Comparison of ENCODE assay signal across 18 cellular contexts in genomic region chr5:178588769-178589168, GRCh38. TPM values are rescaled to one million over a fixed set of nuclear protein-coding genes. Genes with fewer than 3 reads are reported as not detected.
DNase-seq lines count a peak whose midpoint lies in the region; ATAC-seq and TF ChIP-seq lines count a peak whose summit lies in the region.
"Had no signal": no experiment of that assay in that cellular context is flagged by ENCODE, and none has a peak within 500 bp of the region (broad histone marks: within the 10 kb centered on the region; RNA-seq: fewer than 3 reads in every experiment).

No MANE protein-coding gene starts in this region.

- peaks cover 0 to 9% (median 4%) of the 10 kb centered on the region in 4 donors for H3K27me3 ChIP-seq in upper lobe of left lung

- no peak for TF ChIP-seq CTCF in upper lobe of left lung (IDR thresholded peaks at IDR 0.05)

- DNase-seq in stimulated activated naive CD8-positive, alpha-beta T cell treated with anti-CD3 and anti-CD28 coated beads, Interleukin-15, amount 100 ng/mL, for 72 hours: no peak
- no peak for DNase-seq in central memory CD8-positive, alpha-beta T cell (ENCODE audit: low spot score in 2 of 2)
- DNase-seq in memory B cell (ENCODE audit: low spot score in 2 of 2): no peak
- no peak for DNase-seq in head of caudate nucleus
- DNase-seq in UCSD-AML1 (lab: John Stamatoyannopoulos, UW; ENCODE audit: unreplicated experiment): no peak
- no peak for DNase-seq in upper lobe of left lung
- DNase-seq: activated CD4-positive, CD25-positive, alpha-beta regulatory T cell; cortex of kidney; MV-4-11; NCI-H2107; NCI-H774; nucleus accumbens; stimulated activated CD4-positive, alpha-beta T cell treated with anti-CD3 and anti-CD28 coated beads, Interleukin-2, amount 100 ng/mL, for 48 hours; trophoblast cell had no signal

- no peak for TF ChIP-seq EP300 in upper lobe of left lung (IDR thresholded peaks at IDR 0.05)

- no peaks in the 10 kb centered on the region for H3K9me3 Mint-ChIP-seq in stimulated activated naive CD8-positive, alpha-beta T cell treated with anti-CD3 and anti-CD28 coated beads, Interleukin-15, Interleukin-2, amounts not matched to agents 100 ng/mL and 50 ng/mL, for 24 hours
- peaks cover under 1 to 1% of the 10 kb centered on the region in 2 donors for H3K9me3 Mint-ChIP-seq in stimulated activated naive CD8-positive, alpha-beta T cell treated with anti-CD3 and anti-CD28 coated beads, Interleukin-15, amount 100 ng/mL, for 72 hours
- H3K9me3 Mint-ChIP-seq in central memory CD8-positive, alpha-beta T cell: peaks cover under 1% of the 10 kb centered on the region
- H3K9me3 Mint-ChIP-seq in memory B cell: no peaks in the 10 kb centered on the region

- H3K36me3 ChIP-seq in upper lobe of left lung: no peaks in the 10 kb centered on the region

- peaks cover under 1% of the 10 kb centered on the region for H3K36me3 Mint-ChIP-seq in stimulated activated naive CD8-positive, alpha-beta T cell treated with anti-CD3 and anti-CD28 coated beads, Interleukin-15, Interleukin-2, amounts not matched to agents 100 ng/mL and 50 ng/mL, for 24 hours (ENCODE audit: low read depth)
- no peaks in the 10 kb centered on the region for H3K36me3 Mint-ChIP-seq in central memory CD8-positive, alpha-beta T cell (ENCODE audit: insufficient read depth)
- peaks cover 5% of the 10 kb centered on the region for H3K36me3 Mint-ChIP-seq in memory B cell

- 88 to 95% methylated on average over 8 of the region's 8 CpGs for WGBS in upper lobe of left lung, 2 donors

- peak overlapping the region; percentile 5 for H3K4me3 Mint-ChIP-seq in stimulated activated naive CD8-positive, alpha-beta T cell treated with anti-CD3 and anti-CD28 coated beads, Interleukin-15, Interleukin-2, amounts not matched to agents 100 ng/mL and 50 ng/mL, for 24 hours
- H3K4me3 Mint-ChIP-seq in stimulated activated naive CD8-positive, alpha-beta T cell treated with anti-CD3 and anti-CD28 coated beads, Interleukin-15, amount 100 ng/mL, for 72 hours: peak overlapping the region in 1 of 2 donors; percentile 74
- H3K4me3 Mint-ChIP-seq in central memory CD8-positive, alpha-beta T cell: peak overlapping the region; percentile 25
- H3K4me3 Mint-ChIP-seq in memory B cell: peak overlapping the region; percentile 44

- H3K4me3 ChIP-seq in upper lobe of left lung: no peak overlapping the region
- H3K4me3 ChIP-seq: lung had no signal

- intact Hi-C loops in head of caudate nucleus (cut with DNase I): loop anchor here (10.0 kb wide), 1 partner anchor 304 kb away; no protein-coding TSS in a partner anchor

- H3K27me3 Mint-ChIP-seq in stimulated activated naive CD8-positive, alpha-beta T cell treated with anti-CD3 and anti-CD28 coated beads, Interleukin-15, Interleukin-2, amounts not matched to agents 100 ng/mL and 50 ng/mL, for 24 hours: peaks cover 58% of the 10 kb centered on the region
- H3K27me3 Mint-ChIP-seq in stimulated activated naive CD8-positive, alpha-beta T cell treated with anti-CD3 and anti-CD28 coated beads, Interleukin-15, amount 100 ng/mL, for 72 hours: peaks cover 65% of the 10 kb centered on the region
- H3K27me3 Mint-ChIP-seq in central memory CD8-positive, alpha-beta T cell: peaks cover 63% of the 10 kb centered on the region
- H3K27me3 Mint-ChIP-seq in memory B cell: peaks cover 19% of the 10 kb centered on the region

- no peak overlapping the region for H3K27ac ChIP-seq in upper lobe of left lung

- ATAC-seq in stimulated activated naive CD8-positive, alpha-beta T cell treated with anti-CD3 and anti-CD28 coated beads, Interleukin-15, amount 100 ng/mL, for 72 hours: no peak
- ATAC-seq in central memory CD8-positive, alpha-beta T cell (replicated peaks; ENCODE audit: extremely low read depth, poor library complexity, severe bottlenecking): no peak
- ATAC-seq in memory B cell (ENCODE audit: low read depth) (no peak), HG02642 (IDR thresholded peaks at IDR 0.05; ENCODE audit: poor library complexity, unreplicated experiment) (no peak), upper lobe of left lung (ENCODE audit: low FRiP score in 2 of 2) (no peak)
- ATAC-seq: sciatic nerve had no signal

- peaks cover 6% of the 10 kb centered on the region for H3K4me1 Mint-ChIP-seq in stimulated activated naive CD8-positive, alpha-beta T cell treated with anti-CD3 and anti-CD28 coated beads, Interleukin-15, Interleukin-2, amounts not matched to agents 100 ng/mL and 50 ng/mL, for 24 hours (ENCODE audit: low read depth)
- peaks cover 19% of the 10 kb centered on the region for H3K4me1 Mint-ChIP-seq in stimulated activated naive CD8-positive, alpha-beta T cell treated with anti-CD3 and anti-CD28 coated beads, Interleukin-15, amount 100 ng/mL, for 72 hours
- no peaks in the 10 kb centered on the region for H3K4me1 Mint-ChIP-seq in central memory CD8-positive, alpha-beta T cell
- peaks cover 12% of the 10 kb centered on the region for H3K4me1 Mint-ChIP-seq in memory B cell

- H3K9me3 ChIP-seq in upper lobe of left lung: no peaks in the 10 kb centered on the region

- TF ChIP-seq POLR2A in upper lobe of left lung (IDR thresholded peaks at IDR 0.05): no peak

- H3K4me1 ChIP-seq in upper lobe of left lung: peaks cover 15 to 36% (median 19%) of the 10 kb centered on the region in 4 donors

- no peak overlapping the region for H3K27ac Mint-ChIP-seq in stimulated activated naive CD8-positive, alpha-beta T cell treated with anti-CD3 and anti-CD28 coated beads, Interleukin-15, Interleukin-2, amounts not matched to agents 100 ng/mL and 50 ng/mL, for 24 hours
- H3K27ac Mint-ChIP-seq in stimulated activated naive CD8-positive, alpha-beta T cell treated with anti-CD3 and anti-CD28 coated beads, Interleukin-15, amount 100 ng/mL, for 72 hours: no peak overlapping the region
- H3K27ac Mint-ChIP-seq in central memory CD8-positive, alpha-beta T cell (ENCODE audit: low read depth): no peak overlapping the region
- no peak overlapping the region for H3K27ac Mint-ChIP-seq in memory B cell

RNA-seq across cellular contexts. Expression of gene COL23A1, which starts 1.4 kb away (rescaled TPM):
- 1 to 10 TPM in 5 of 6 donors, under 1 TPM in 1; 0.61 to 3.1 (median 1.5) TPM for total RNA-seq in upper lobe of left lung

RNA-seq across cellular contexts. Expression of gene CLK4, which starts 38.1 kb away (rescaled TPM):
- 10 to 100 TPM; 28.8 to 81.7 (median 35.0) TPM for total RNA-seq in upper lobe of left lung
